In genomic region chr1:226825746-226826100, GRCh38 we compare ENCODE assay signal across 23 cellular contexts.
"Had no signal": no experiment of that assay in that cellular context is flagged by ENCODE, and none has a peak within 500 bp of the region (broad histone marks: within the 10 kb centered on the region; RNA-seq: fewer than 3 reads in every experiment).

No MANE protein-coding gene starts in this region.

- H3K9me3 ChIP-seq: gastroesophageal sphincter, right atrium auricular region, thoracic aorta had no signal

- H3K4me2 ChIP-seq: hepatocyte, smooth muscle cell had no signal

- H3K4me3 ChIP-seq: coronary artery, gastroesophageal sphincter, hepatocyte, right atrium auricular region, smooth muscle cell, thoracic aorta had no signal

- H3K79me2 ChIP-seq: hepatocyte had no signal

- H3K27me3 Mint-ChIP-seq: activated CD4-positive, alpha-beta memory T cell treated with anti-CD3 and anti-CD28 coated beads for 36 hours; T-cell had no signal

- H3K27me3 ChIP-seq: gastroesophageal sphincter, hepatocyte, right atrium auricular region had no signal

- ATAC-seq: activated naive CD4-positive, alpha-beta T cell treated with anti-CD3 and anti-CD28 coated beads, Interleukin-2, amount 50 U/mL, for 72 hours; activated T-cell treated with anti-CD3 and anti-CD28 coated beads, Interleukin-2, amount 50 U/mL, for 4 hours; activated T-helper 17 cell treated with anti-CD3 and anti-CD28 coated beads, Interleukin-2, amount 50 U/mL, for 72 hours; effector memory CD8-positive, alpha-beta T cell; gastroesophageal sphincter; natural killer cell treated with Interleukin-12 subunit alpha and Interleukin-12 subunit beta and Interleukin-15 and Interleukin-18, amount 100 ng/mL, for 72 hours; T-cell had no signal

- H2AFZ ChIP-seq: hepatocyte had no signal

- H3K4me3 Mint-ChIP-seq: activated CD4-positive, alpha-beta memory T cell treated with anti-CD3 and anti-CD28 coated beads for 36 hours; activated T-cell treated with anti-CD3 and anti-CD28 coated beads, Interleukin-2, amount 50 U/mL, for 4 hours; activated T-helper 17 cell treated with anti-CD3 and anti-CD28 coated beads, Interleukin-2, amount 50 U/mL, for 72 hours; effector memory CD8-positive, alpha-beta T cell; natural killer cell treated with Interleukin-12 subunit alpha and Interleukin-12 subunit beta and Interleukin-15 and Interleukin-18, amount 100 ng/mL, for 72 hours; T-helper 2 cell treated with Interferon-gamma antibody and Interleukin-4, amounts not matched to agents 5 μg/mL and 100 μg/mL, for 36 hours had no signal

- H3K36me3 Mint-ChIP-seq: activated CD4-positive, alpha-beta memory T cell treated with anti-CD3 and anti-CD28 coated beads for 36 hours; activated naive CD4-positive, alpha-beta T cell treated with anti-CD3 and anti-CD28 coated beads, Interleukin-2, amount 50 U/mL, for 72 hours; natural killer cell treated with Interleukin-12 subunit alpha and Interleukin-12 subunit beta and Interleukin-15 and Interleukin-18, amount 100 ng/mL, for 72 hours; T-cell had no signal

- H3K27ac Mint-ChIP-seq: activated CD4-positive, alpha-beta memory T cell treated with anti-CD3 and anti-CD28 coated beads for 36 hours; activated naive CD4-positive, alpha-beta T cell treated with anti-CD3 and anti-CD28 coated beads, Interleukin-2, amount 50 U/mL, for 72 hours; T-helper 2 cell treated with Interferon-gamma antibody and Interleukin-4, amounts not matched to agents 5 μg/mL and 100 μg/mL, for 36 hours had no signal

- H3K9me3 Mint-ChIP-seq: activated CD4-positive, alpha-beta memory T cell treated with anti-CD3 and anti-CD28 coated beads for 36 hours; activated naive CD4-positive, alpha-beta T cell treated with anti-CD3 and anti-CD28 coated beads, Interleukin-2, amount 50 U/mL, for 72 hours; activated T-cell treated with anti-CD3 and anti-CD28 coated beads, Interleukin-2, amount 50 U/mL, for 4 hours; activated T-helper 17 cell treated with anti-CD3 and anti-CD28 coated beads, Interleukin-2, amount 50 U/mL, for 72 hours; effector memory CD8-positive, alpha-beta T cell; natural killer cell treated with Interleukin-12 subunit alpha and Interleukin-12 subunit beta and Interleukin-15 and Interleukin-18, amount 100 ng/mL, for 72 hours; T-cell; T-helper 2 cell treated with Interferon-gamma antibody and Interleukin-4, amounts not matched to agents 5 μg/mL and 100 μg/mL, for 36 hours had no signal

- H3K27ac ChIP-seq: coronary artery, hepatocyte, right atrium auricular region, thoracic aorta had no signal

- DNase-seq: activated CD4-positive, alpha-beta memory T cell treated with anti-CD3 and anti-CD28 coated beads for 36 hours; activated CD4-positive, alpha-beta T cell treated with anti-CD3 and anti-CD28 coated beads for 48 hours; activated CD8-positive, alpha-beta memory T cell treated with anti-CD3 and anti-CD28 coated beads, Interleukin-2, amount 50 U/mL, for 4 hours; activated gamma-delta T cell treated with Interleukin-2 at 50 U/mL for 16 hours; activated T-cell treated with anti-CD3 and anti-CD28 coated beads, Interleukin-2, amount 50 U/mL, for 4 hours; cerebellar nuclear complex; effector memory CD8-positive, alpha-beta T cell; kidney; stimulated activated CD4-positive, alpha-beta T cell treated with anti-CD3 and anti-CD28 coated beads, Interleukin-15, amount 100 ng/mL, for 24 hours; stimulated activated CD4-positive, alpha-beta T cell treated with anti-CD3 and anti-CD28 coated beads, Interleukin-2, amount 100 ng/mL, for 24 hours; stimulated activated naive CD4-positive, alpha-beta T cell treated with Interleukin-2 at 50 U/mL for 16 hours; T-cell; trophoblast cell had no signal

- H3K36me3 ChIP-seq: gastroesophageal sphincter, right atrium auricular region, thoracic aorta had no signal
